Comparison of ENCODE assay signal across 1 cellular context in the genomic region with DNA sequence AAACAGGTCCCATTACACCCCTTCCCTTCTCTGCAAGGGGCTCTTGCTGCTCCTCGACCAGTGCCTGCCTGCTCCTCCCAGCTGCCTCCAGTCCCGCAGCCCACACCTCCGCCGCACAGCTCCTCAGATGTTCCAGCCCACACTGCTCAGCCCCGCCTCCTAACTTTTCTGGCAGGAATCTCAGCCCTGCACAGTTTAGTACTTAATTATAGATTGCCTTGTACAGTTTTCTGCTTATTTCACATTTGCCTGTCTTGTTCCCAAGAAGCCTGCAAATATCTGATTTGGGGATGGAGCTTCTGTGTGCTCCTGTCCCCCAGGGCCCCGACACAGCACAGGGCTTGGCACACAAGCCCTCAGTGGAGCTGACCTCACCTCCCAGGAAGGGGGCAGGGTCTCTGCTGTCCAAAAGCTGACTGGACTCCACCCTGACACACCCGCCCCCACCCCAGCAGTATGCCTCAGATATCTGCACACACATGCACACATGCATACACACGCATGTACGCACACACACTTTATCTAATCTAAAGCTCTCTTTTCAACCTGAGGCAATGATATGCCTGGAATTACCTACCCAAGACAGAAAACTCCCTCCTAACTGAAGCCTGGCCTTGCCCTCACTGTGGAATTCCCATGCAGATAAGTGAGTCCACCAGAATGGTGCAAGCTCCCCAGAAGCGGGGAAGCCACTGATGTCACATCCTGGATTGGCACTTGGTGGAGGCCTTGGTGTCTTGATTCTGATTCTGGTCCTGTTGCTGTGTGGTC.
TF ChIP-seq lines count a peak whose summit lies in the region.

No MANE protein-coding gene starts in this region.

TF ChIP-seq in HepG2, 621 proteins besides CTCF, POLR2A, EP300 and RAD21:
- TF ChIP-seq ZMYM3 (CRISPR knock-in tag; IDR thresholded peaks at IDR 0.05) (0 out of 2 replicates have a peak, but pooled peaks have one; percentile 0), HOXA7 (CRISPR knock-in tag; IDR thresholded peaks at IDR 0.05) (no peak)
